Comparison of ENCODE assay signal across 1 cellular context in the genomic region with DNA sequence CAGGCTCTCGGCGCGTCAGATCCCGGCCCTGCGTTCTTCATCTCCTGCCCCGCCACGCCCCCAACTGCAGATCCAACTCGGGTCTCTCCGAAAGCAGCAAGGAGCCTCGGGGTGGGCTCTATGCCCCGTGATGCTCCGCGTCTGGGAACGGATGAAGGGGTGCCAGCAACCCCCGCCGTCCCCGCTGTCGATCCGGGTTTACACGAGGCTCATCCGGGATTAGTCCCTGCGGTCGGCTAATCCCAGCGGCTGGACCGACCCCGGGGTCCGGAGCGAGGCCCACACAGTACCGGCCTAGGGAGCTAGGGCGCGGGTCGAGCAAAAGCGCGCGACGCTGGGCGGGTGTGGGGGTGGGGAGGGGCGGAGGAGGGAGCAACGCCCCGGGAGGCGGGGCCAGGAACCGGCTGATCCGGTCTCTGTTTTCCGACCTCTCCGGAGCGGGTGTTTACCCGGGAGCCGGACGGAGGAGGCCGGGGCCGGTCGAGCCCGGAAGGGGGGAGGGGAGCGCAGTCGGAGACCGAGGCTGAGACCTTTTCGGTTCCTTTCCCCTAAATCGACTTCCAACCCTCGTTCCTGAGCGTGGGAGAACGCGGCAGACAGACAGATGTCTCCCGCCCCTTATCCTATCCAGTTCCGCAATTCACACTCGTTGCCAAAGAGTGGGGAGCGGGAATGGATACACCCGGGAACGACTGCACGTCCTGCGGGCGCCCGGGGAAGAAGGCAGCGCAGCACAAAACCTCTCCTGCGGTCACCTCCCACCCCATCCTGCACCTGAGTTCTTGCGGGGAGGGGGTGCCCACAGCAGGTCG.
TF ChIP-seq lines count a peak whose summit lies in the region.

No MANE protein-coding gene starts in this region.

TF ChIP-seq in HepG2, 621 proteins besides CTCF, POLR2A, EP300 and RAD21 (continued from another document and continues in another):
- TF ChIP-seq, protein P1, sequence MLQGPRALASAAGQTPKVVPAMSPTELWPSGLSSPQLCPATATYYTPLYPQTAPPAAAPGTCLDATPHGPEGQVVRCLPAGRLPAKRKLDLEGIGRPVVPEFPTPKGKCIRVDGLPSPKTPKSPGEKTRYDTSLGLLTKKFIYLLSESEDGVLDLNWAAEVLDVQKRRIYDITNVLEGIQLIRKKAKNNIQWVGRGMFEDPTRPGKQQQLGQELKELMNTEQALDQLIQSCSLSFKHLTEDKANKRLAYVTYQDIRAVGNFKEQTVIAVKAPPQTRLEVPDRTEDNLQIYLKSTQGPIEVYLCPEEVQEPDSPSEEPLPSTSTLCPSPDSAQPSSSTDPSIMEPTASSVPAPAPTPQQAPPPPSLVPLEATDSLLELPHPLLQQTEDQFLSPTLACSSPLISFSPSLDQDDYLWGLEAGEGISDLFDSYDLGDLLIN (CRISPR knock-in tag; IDR thresholded peaks at IDR 0.05; ENCODE audit: borderline replicate concordance), result no peak
- TF ChIP-seq, protein P2, sequence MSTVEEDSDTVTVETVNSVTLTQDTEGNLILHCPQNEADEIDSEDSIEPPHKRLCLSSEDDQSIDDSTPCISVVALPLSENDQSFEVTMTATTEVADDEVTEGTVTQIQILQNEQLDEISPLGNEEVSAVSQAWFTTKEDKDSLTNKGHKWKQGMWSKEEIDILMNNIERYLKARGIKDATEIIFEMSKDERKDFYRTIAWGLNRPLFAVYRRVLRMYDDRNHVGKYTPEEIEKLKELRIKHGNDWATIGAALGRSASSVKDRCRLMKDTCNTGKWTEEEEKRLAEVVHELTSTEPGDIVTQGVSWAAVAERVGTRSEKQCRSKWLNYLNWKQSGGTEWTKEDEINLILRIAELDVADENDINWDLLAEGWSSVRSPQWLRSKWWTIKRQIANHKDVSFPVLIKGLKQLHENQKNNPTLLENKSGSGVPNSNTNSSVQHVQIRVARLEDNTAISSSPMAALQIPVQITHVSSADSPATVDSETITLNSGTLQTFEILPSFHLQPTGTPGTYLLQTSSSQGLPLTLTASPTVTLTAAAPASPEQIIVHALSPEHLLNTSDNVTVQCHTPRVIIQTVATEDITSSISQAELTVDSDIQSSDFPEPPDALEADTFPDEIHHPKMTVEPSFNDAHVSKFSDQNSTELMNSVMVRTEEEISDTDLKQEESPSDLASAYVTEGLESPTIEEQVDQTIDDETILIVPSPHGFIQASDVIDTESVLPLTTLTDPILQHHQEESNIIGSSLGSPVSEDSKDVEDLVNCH (CRISPR knock-in tag; IDR thresholded peaks at IDR 0.05), result no peak
- TF ChIP-seq, protein P3, sequence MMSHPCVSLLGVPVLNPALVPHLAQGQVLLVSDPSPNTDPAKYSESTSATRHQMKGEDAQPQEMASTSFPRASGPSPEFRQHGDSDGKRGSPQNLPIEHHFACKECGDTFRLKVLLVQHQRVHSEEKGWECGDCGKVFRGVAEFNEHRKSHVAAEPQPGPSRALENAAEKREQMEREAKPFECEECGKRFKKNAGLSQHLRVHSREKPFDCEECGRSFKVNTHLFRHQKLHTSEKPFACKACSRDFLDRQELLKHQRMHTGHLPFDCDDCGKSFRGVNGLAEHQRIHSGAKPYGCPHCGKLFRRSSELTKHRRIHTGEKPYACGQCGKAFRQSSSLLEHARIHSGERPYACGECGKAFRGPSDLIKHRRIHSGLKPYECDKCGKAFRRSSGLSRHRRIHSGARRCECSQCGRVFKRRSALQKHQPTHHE (CRISPR knock-in tag; IDR thresholded peaks at IDR 0.05; ENCODE audit: borderline replicate concordance), result no peak
- TF ChIP-seq FOXA1 (IDR thresholded peaks at IDR 0.05) (no peak), FOXA1 (CRISPR knock-in tag; IDR thresholded peaks at IDR 0.05) (peak; percentile 74), RELA (CRISPR knock-in tag; IDR thresholded peaks at IDR 0.05) (no peak), ZNF703 (CRISPR knock-in tag; IDR thresholded peaks at IDR 0.05; ENCODE audit: borderline replicate concordance) (0 out of 2 replicates have a peak, but pooled peaks have one; percentile 26), SP4 (CRISPR knock-in tag; IDR thresholded peaks at IDR 0.05) (0 out of 2 replicates have a peak, but pooled peaks have one; percentile 32), SRSF9 (IDR thresholded peaks at IDR 0.05; ENCODE audit: borderline replicate concordance, insufficient read depth, low read depth, low read length, poor library complexity, severe bottlenecking) (no peak), MAZ (IDR thresholded peaks at IDR 0.05; ENCODE audit: borderline replicate concordance, low read depth, low read length) (no peak; the same call in 1 of the 2 replicates), MAZ (CRISPR knock-in tag; IDR thresholded peaks at IDR 0.05; ENCODE audit: low read depth) (peak; percentile 39; the same call in 1 of the 2 replicates), RXRA (CRISPR knock-in tag; IDR thresholded peaks at IDR 0.05) (no peak; the same call in 1 of the 2 replicates), SRY (CRISPR knock-in tag; IDR thresholded peaks at IDR 0.05) (peak; percentile 40; the same call in 1 of the 2 replicates), ASH2L (IDR thresholded peaks at IDR 0.05; ENCODE audit: insufficient read length, low read depth, low read length) (peak; percentile 52), ZNF430 (CRISPR knock-in tag; IDR thresholded peaks at IDR 0.05) (peak; percentile 50; the same call in 1 of the 2 replicates), HMG20A (CRISPR knock-in tag; IDR thresholded peaks at IDR 0.05; ENCODE audit: borderline replicate concordance) (no peak; the same call in 1 of the 2 replicates), NFYB (CRISPR knock-in tag; IDR thresholded peaks at IDR 0.05) (no peak), ZNF546 (CRISPR knock-in tag; conservative IDR thresholded peaks at IDR 0.05) (peak; percentile 85), CEBPB (IDR thresholded peaks at IDR 0.05; ENCODE audit: borderline replicate concordance, low read depth, low read length) (no peak), POLR2G (IDR thresholded peaks at IDR 0.05; ENCODE audit: low read depth, low read length) (peak; percentile 66), ELF1 (CRISPR knock-in tag; IDR thresholded peaks at IDR 0.05) (peak; percentile 46; the same call in 1 of the 2 replicates), PPARG (CRISPR knock-in tag; conservative IDR thresholded peaks at IDR 0.05) (0 out of 2 replicates have a peak, but pooled peaks have one; percentile 39), ZFP36 (IDR thresholded peaks at IDR 0.05; ENCODE audit: borderline replicate concordance, low read depth, low read length, partially characterized antibody) (no peak), HOXA9 (CRISPR knock-in tag; IDR thresholded peaks at IDR 0.05; ENCODE audit: borderline replicate concordance) (no peak), SAP130 (CRISPR knock-in tag; IDR thresholded peaks at IDR 0.05; ENCODE audit: low read depth) (peak; percentile 66; the same call in 1 of the 2 replicates), GPN1 (CRISPR knock-in tag; IDR thresholded peaks at IDR 0.05; ENCODE audit: borderline replicate concordance) (no peak), ZNF138 (CRISPR knock-in tag; IDR thresholded peaks at IDR 0.05; ENCODE audit: low read depth) (peak; percentile 25; the same call in 1 of the 2 replicates), REL (CRISPR knock-in tag; conservative IDR thresholded peaks at IDR 0.05) (no peak), ZIK1 (CRISPR knock-in tag; IDR thresholded peaks at IDR 0.05; ENCODE audit: borderline replicate concordance, low read depth) (no peak), ARNT2 (CRISPR knock-in tag; IDR thresholded peaks at IDR 0.05; ENCODE audit: low read depth) (no peak; the same call in 1 of the 2 replicates), ZNF709 (CRISPR knock-in tag; IDR thresholded peaks at IDR 0.05) (peak; percentile 15; the same call in 1 of the 2 replicates), LCORL (IDR thresholded peaks at IDR 0.05) (no peak), LCORL (CRISPR knock-in tag; IDR thresholded peaks at IDR 0.05) (peak; percentile 28; the same call in 1 of the 2 replicates), ZNF234 (CRISPR knock-in tag; conservative IDR thresholded peaks at IDR 0.05) (no peak), ZNF549 (CRISPR knock-in tag; IDR thresholded peaks at IDR 0.05) (no peak), ZFP36L2 (CRISPR knock-in tag; IDR thresholded peaks at IDR 0.05) (no peak), MED8 (CRISPR knock-in tag; IDR thresholded peaks at IDR 0.05; ENCODE audit: insufficient replicate concordance) (no peak), ZNF543 (CRISPR knock-in tag; IDR thresholded peaks at IDR 0.05) (no peak), NFE2L2 (IDR thresholded peaks at IDR 0.05; ENCODE audit: low read length) (no peak), CCDC6 (CRISPR knock-in tag; IDR thresholded peaks at IDR 0.05) (peak; percentile 65; the same call in 1 of the 2 replicates), ERF (CRISPR knock-in tag; IDR thresholded peaks at IDR 0.05) (peak; percentile 45; the same call in 1 of the 2 replicates), ZNF761 (CRISPR knock-in tag; conservative IDR thresholded peaks at IDR 0.05) (0 out of 2 replicates have a peak, but pooled peaks have one; percentile 57), ZNF232 (CRISPR knock-in tag; IDR thresholded peaks at IDR 0.05; ENCODE audit: borderline replicate concordance) (no peak; the same call in 1 of the 2 replicates), FOXP1 (IDR thresholded peaks at IDR 0.05) (no peak), FOXP1 (CRISPR knock-in tag; IDR thresholded peaks at IDR 0.05) (peak; percentile 71), ZFP37 (CRISPR knock-in tag; IDR thresholded peaks at IDR 0.05; ENCODE audit: borderline replicate concordance) (no peak)
- TF ChIP-seq, protein P4, sequence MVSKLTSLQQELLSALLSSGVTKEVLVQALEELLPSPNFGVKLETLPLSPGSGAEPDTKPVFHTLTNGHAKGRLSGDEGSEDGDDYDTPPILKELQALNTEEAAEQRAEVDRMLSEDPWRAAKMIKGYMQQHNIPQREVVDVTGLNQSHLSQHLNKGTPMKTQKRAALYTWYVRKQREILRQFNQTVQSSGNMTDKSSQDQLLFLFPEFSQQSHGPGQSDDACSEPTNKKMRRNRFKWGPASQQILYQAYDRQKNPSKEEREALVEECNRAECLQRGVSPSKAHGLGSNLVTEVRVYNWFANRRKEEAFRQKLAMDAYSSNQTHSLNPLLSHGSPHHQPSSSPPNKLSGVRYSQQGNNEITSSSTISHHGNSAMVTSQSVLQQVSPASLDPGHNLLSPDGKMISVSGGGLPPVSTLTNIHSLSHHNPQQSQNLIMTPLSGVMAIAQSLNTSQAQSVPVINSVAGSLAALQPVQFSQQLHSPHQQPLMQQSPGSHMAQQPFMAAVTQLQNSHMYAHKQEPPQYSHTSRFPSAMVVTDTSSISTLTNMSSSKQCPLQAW (CRISPR knock-in tag; IDR thresholded peaks at IDR 0.05), result peak; percentile 12; the same call in 1 of the 2 replicates
- TF ChIP-seq, protein P5, sequence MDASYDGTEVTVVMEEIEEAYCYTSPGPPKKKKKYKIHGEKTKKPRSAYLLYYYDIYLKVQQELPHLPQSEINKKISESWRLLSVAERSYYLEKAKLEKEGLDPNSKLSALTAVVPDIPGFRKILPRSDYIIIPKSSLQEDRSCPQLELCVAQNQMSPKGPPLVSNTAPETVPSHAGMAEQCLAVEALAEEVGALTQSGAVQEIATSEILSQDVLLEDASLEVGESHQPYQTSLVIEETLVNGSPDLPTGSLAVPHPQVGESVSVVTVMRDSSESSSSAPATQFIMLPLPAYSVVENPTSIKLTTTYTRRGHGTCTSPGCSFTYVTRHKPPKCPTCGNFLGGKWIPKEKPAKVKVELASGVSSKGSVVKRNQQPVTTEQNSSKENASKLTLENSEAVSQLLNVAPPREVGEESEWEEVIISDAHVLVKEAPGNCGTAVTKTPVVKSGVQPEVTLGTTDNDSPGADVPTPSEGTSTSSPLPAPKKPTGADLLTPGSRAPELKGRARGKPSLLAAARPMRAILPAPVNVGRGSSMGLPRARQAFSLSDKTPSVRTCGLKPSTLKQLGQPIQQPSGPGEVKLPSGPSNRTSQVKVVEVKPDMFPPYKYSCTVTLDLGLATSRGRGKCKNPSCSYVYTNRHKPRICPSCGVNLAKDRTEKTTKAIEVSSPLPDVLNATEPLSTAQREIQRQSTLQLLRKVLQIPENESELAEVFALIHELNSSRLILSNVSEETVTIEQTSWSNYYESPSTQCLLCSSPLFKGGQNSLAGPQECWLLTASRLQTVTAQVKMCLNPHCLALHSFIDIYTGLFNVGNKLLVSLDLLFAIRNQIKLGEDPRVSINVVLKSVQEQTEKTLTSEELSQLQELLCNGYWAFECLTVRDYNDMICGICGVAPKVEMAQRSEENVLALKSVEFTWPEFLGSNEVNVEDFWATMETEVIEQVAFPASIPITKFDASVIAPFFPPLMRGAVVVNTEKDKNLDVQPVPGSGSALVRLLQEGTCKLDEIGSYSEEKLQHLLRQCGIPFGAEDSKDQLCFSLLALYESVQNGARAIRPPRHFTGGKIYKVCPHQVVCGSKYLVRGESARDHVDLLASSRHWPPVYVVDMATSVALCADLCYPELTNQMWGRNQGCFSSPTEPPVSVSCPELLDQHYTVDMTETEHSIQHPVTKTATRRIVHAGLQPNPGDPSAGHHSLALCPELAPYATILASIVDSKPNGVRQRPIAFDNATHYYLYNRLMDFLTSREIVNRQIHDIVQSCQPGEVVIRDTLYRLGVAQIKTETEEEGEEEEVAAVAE (CRISPR knock-in tag; IDR thresholded peaks at IDR 0.05; ENCODE audit: borderline replicate concordance), result no peak
- TF ChIP-seq, protein P6, sequence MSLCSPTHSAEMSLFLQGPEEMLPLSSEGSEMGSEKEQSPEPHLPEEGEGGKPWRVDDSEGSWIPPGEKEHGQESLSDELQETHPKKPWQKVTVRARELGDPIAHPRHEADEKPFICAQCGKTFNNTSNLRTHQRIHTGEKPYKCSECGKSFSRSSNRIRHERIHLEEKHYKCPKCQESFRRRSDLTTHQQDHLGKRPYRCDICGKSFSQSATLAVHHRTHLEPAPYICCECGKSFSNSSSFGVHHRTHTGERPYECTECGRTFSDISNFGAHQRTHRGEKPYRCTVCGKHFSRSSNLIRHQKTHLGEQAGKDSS (CRISPR knock-in tag; IDR thresholded peaks at IDR 0.05; ENCODE audit: borderline replicate concordance, low read depth), result no peak
- TF ChIP-seq, protein P7, sequence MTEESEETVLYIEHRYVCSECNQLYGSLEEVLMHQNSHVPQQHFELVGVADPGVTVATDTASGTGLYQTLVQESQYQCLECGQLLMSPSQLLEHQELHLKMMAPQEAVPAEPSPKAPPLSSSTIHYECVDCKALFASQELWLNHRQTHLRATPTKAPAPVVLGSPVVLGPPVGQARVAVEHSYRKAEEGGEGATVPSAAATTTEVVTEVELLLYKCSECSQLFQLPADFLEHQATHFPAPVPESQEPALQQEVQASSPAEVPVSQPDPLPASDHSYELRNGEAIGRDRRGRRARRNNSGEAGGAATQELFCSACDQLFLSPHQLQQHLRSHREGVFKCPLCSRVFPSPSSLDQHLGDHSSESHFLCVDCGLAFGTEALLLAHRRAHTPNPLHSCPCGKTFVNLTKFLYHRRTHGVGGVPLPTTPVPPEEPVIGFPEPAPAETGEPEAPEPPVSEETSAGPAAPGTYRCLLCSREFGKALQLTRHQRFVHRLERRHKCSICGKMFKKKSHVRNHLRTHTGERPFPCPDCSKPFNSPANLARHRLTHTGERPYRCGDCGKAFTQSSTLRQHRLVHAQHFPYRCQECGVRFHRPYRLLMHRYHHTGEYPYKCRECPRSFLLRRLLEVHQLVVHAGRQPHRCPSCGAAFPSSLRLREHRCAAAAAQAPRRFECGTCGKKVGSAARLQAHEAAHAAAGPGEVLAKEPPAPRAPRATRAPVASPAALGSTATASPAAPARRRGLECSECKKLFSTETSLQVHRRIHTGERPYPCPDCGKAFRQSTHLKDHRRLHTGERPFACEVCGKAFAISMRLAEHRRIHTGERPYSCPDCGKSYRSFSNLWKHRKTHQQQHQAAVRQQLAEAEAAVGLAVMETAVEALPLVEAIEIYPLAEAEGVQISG (CRISPR knock-in tag; IDR thresholded peaks at IDR 0.05), result peak; percentile 14; the same call in 1 of the 2 replicates
